8 cellular contexts compared by ENCODE assay signal in the genomic region with DNA sequence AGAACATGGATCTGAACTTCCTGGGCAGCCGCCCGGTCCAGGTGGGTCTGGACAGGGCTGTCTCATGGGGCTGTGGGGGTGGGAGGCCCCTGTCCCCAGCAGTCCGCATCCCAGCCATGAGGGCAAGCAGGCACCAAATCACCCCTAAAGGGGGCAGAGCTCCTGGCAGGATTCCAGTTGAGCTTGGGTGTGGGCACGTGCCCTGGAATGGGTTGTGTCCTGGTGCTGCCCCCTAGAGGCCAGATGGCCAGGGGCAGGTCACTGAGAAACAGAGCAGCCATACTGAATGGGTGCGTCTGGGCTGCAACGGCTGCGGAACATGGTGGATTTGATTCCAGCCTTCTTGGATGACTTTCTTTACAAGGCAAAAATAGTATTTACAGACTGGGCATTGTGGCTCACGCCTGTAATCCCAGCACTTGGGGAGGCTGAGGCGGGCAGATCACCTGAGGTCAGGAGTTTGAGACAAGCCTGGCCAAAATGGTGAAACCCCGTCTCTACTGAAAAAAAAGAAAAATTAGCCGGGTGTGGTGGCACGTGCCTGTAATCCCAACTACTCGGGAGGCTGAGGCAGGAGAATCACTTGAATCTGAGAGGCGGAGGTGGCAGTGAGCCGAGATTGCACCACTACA. TPM values are rescaled to one million over a fixed set of nuclear protein-coding genes. Genes with fewer than 3 reads are reported as not detected.
DNase-seq lines count a peak whose midpoint lies in the region; ATAC-seq and TF ChIP-seq lines count a peak whose summit lies in the region.
"Not testable (repeated sequence)": the region's sequence is repeated elsewhere in the genome, so short reads cannot be mapped to it uniquely, and the experiment has no call there.

No MANE protein-coding gene starts in this region.

- not testable (repeated sequence) for H3K4me3 Mint-ChIP-seq in HFFc6; activated naive CD8-positive, alpha-beta T cell treated with anti-CD3 and anti-CD28 coated beads, Interleukin-2, amount 10 ng/mL, durations not matched to agents 7 days and 5 days

- H3K9me3 ChIP-seq in neural cell (ENCODE audit: low read length) = not testable (repeated sequence)

- H3K27ac Mint-ChIP-seq in HFFc6; activated naive CD8-positive, alpha-beta T cell treated with anti-CD3 and anti-CD28 coated beads, Interleukin-2, amount 10 ng/mL, durations not matched to agents 7 days and 5 days: not testable (repeated sequence)

- DNase-seq in COLO668 (lab: John Stamatoyannopoulos, UW; ENCODE audit: unreplicated experiment) = peak; percentile 85
- DNase-seq in HFFc6 = peak; percentile 39
- DNase-seq in NCI-H526 (lab: John Stamatoyannopoulos, UW) = peak; percentile 32 to 54
- DNase-seq in activated naive CD8-positive, alpha-beta T cell treated with anti-CD3 and anti-CD28 coated beads, Interleukin-2, amount 10 ng/mL, durations not matched to agents 7 days and 5 days = peak; percentile 77
- peak in 1 of 2 donors; percentile 38 for DNase-seq in foreskin keratinocyte
- peak; percentile 30 to 51 for DNase-seq in stimulated activated CD8-positive, alpha-beta memory T cell treated with anti-CD3 and anti-CD28 coated beads, Interleukin-7, amount 100 ng/mL, for 1 hour (ENCODE audit: low read depth in 2 of 2)

- H3K4me3 ChIP-seq in neural cell (ENCODE audit: low read length) = not testable (repeated sequence)

- POLR2A ChIA-PET in activated naive CD8-positive, alpha-beta T cell treated with anti-CD3 and anti-CD28 coated beads, Interleukin-2, amount 10 ng/mL, durations not matched to agents 7 days and 5 days (lab: Charles Lee) = interaction anchor here (0.9 to 1.0 kb wide), 2 partner anchors 10 to 24 kb away, joined by 3 read pairs; no protein-coding TSS in a partner anchor

- TF ChIP-seq RAD21 in neural cell (conservative IDR thresholded peaks at IDR 0.05) = not testable (repeated sequence)

- H3K9me2 ChIP-seq in neural cell (ENCODE audit: insufficient read depth, low read length) = not testable (repeated sequence)

- not testable (repeated sequence) for H3K27me3 Mint-ChIP-seq in HFFc6 (ENCODE audit: insufficient read depth); activated naive CD8-positive, alpha-beta T cell treated with anti-CD3 and anti-CD28 coated beads, Interleukin-2, amount 10 ng/mL, durations not matched to agents 7 days and 5 days

- H3K4me2 ChIP-seq in neural cell (ENCODE audit: low read length) = not testable (repeated sequence)

- H3F3A ChIP-seq in neural cell (ENCODE audit: insufficient read depth, low read length, poor library complexity, severe bottlenecking) = not testable (repeated sequence)

- H3K9me3 Mint-ChIP-seq in HFFc6; activated naive CD8-positive, alpha-beta T cell treated with anti-CD3 and anti-CD28 coated beads, Interleukin-2, amount 10 ng/mL, durations not matched to agents 7 days and 5 days: not testable (repeated sequence)

- not testable (repeated sequence) for TF ChIP-seq EP300 in neural cell (conservative IDR thresholded peaks at IDR 0.05; ENCODE audit: poor library complexity, severe bottlenecking)

- not testable (repeated sequence) for H3K27me3 ChIP-seq in foreskin keratinocyte; neural cell (ENCODE audit: insufficient read depth, low read depth, low read length)

- H3K27ac ChIP-seq in VCaP; foreskin keratinocyte; neural cell (ENCODE audit: low read length): not testable (repeated sequence)

- ATAC-seq in activated naive CD8-positive, alpha-beta T cell treated with anti-CD3 and anti-CD28 coated beads, Interleukin-2, amount 10 ng/mL, durations not matched to agents 7 days and 5 days (ENCODE audit: low read depth) = peak; percentile 48
- ATAC-seq in foreskin keratinocyte = peak; percentile 69

- TF ChIP-seq CTCF in HFFc6 (IDR thresholded peaks at IDR 0.05) = peak; percentile 94
- peak; percentile 71 for TF ChIP-seq CTCF in VCaP (conservative IDR thresholded peaks at IDR 0.05)
- TF ChIP-seq CTCF in foreskin keratinocyte (conservative IDR thresholded peaks at IDR 0.05) = peak; percentile 85
- peak; percentile 49 for TF ChIP-seq CTCF in neural cell (IDR thresholded peaks at IDR 0.05; ENCODE audit: poor library complexity, severe bottlenecking)

- H4K20me1 ChIP-seq in neural cell (ENCODE audit: insufficient read depth) = not testable (repeated sequence)

- H3K36me3 Mint-ChIP-seq in HFFc6 (ENCODE audit: low read depth) = peaks cover 23% of the 10 kb centered on the region
- not testable (repeated sequence) for H3K36me3 Mint-ChIP-seq in activated naive CD8-positive, alpha-beta T cell treated with anti-CD3 and anti-CD28 coated beads, Interleukin-2, amount 10 ng/mL, durations not matched to agents 7 days and 5 days

- not testable (repeated sequence) for H3K4me1 ChIP-seq in foreskin keratinocyte

- H3K36me3 ChIP-seq in neural cell (ENCODE audit: insufficient read depth, low read length) = peaks cover 11% of the 10 kb centered on the region

- H3K9ac ChIP-seq in neural cell (ENCODE audit: low read length) = not testable (repeated sequence)

- peaks cover 13% of the 10 kb centered on the region for H3K79me2 ChIP-seq in neural cell (replicated peaks; ENCODE audit: insufficient read depth, low read length)

- H2AFZ ChIP-seq in neural cell (ENCODE audit: low read depth, low read length) = not testable (repeated sequence)

- not testable (repeated sequence) for H3K4me1 Mint-ChIP-seq in HFFc6 (ENCODE audit: low read depth)
- H3K4me1 Mint-ChIP-seq in activated naive CD8-positive, alpha-beta T cell treated with anti-CD3 and anti-CD28 coated beads, Interleukin-2, amount 10 ng/mL, durations not matched to agents 7 days and 5 days = peaks cover 22% of the 10 kb centered on the region

RNA-seq across cellular contexts. Expression of a gene that starts 25.9 kb away (rescaled TPM):
- total RNA-seq in HFFc6 (2021; fragmentation: NEBNext Ultra II Directional; extraction: Animal tissue kit (Norgen Biotek cat#: 25700)) = 10 to 100 TPM; 65.8 to 81.6 (median 69.1) TPM
- 10 to 100 TPM; 84.4 to 91.7 TPM for total RNA-seq in activated naive CD8-positive, alpha-beta T cell treated with anti-CD3 and anti-CD28 coated beads, Interleukin-2, amount 10 ng/mL, durations not matched to agents 7 days and 5 days
- 20.2 and 21.8 TPM in 2 replicates for total RNA-seq in foreskin keratinocyte
- polyA plus RNA-seq in foreskin keratinocyte = 10.0 and 12.0 TPM in 2 replicates
- polyA plus RNA-seq in neural cell = 35.9 and 47.0 TPM in 2 replicates
- 75.5 and 76.6 TPM in 2 replicates for polyA minus RNA-seq in neural cell

RNA-seq across cellular contexts. Expression of a gene that starts 35.9 kb away (rescaled TPM):
- 10 to 100 TPM; 23.5 to 33.2 (median 27.9) TPM for total RNA-seq in HFFc6 (2021; fragmentation: NEBNext Ultra II Directional; extraction: Animal tissue kit (Norgen Biotek cat#: 25700))
- total RNA-seq in activated naive CD8-positive, alpha-beta T cell treated with anti-CD3 and anti-CD28 coated beads, Interleukin-2, amount 10 ng/mL, durations not matched to agents 7 days and 5 days = 10 to 100 TPM; 21.3 to 23.7 TPM
- 11.5 and 11.9 TPM in 2 replicates for total RNA-seq in foreskin keratinocyte
- polyA plus RNA-seq in foreskin keratinocyte (22.4 and 23.5 TPM in 2 replicates), neural cell (3.3 and 4.1 TPM in 2 replicates)
- polyA minus RNA-seq in neural cell = 8.8 and 18.5 TPM in 2 replicates

RNA-seq across cellular contexts. Expression of a gene that starts 42.8 kb away (rescaled TPM):
- 10 to 100 TPM; 33.2 to 41.8 (median 34.3) TPM for total RNA-seq in HFFc6 (2021; fragmentation: NEBNext Ultra II Directional; extraction: Animal tissue kit (Norgen Biotek cat#: 25700))
- 10 to 100 TPM; 40.7 to 42.7 TPM for total RNA-seq in activated naive CD8-positive, alpha-beta T cell treated with anti-CD3 and anti-CD28 coated beads, Interleukin-2, amount 10 ng/mL, durations not matched to agents 7 days and 5 days
- 24.7 and 25.1 TPM in 2 replicates for total RNA-seq in foreskin keratinocyte
- 35.6 and 38.8 TPM in 2 replicates for polyA plus RNA-seq in foreskin keratinocyte
- 125 and 153 TPM in 2 replicates for polyA plus RNA-seq in neural cell
- polyA minus RNA-seq in neural cell = 38.7 and 47.5 TPM in 2 replicates
